ENCODE assay signal across 2 cellular contexts in the genomic region with DNA sequence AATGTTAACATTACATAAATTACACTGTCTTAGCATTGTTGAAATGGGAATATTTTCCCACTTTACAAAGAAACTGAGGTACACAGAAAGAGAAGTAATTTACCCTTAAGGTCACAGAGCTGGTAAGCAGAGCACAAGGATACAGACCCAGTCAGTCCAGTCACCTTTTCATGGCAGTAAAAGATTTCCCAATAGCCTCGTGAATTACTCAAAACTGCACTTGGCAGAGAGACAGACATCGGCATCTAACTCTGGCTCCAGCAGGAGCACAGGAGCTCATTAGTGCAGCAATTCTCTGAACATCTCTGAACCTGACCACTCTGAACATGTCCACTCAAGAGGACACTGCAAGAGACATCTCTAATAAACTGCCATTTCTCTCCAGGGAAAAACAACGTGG.
TF ChIP-seq lines count a peak whose summit lies in the region.

No MANE protein-coding gene starts in this region.

TF ChIP-seq in K562, 482 proteins besides CTCF, POLR2A, EP300 and RAD21:
- TF ChIP-seq, protein P1, sequence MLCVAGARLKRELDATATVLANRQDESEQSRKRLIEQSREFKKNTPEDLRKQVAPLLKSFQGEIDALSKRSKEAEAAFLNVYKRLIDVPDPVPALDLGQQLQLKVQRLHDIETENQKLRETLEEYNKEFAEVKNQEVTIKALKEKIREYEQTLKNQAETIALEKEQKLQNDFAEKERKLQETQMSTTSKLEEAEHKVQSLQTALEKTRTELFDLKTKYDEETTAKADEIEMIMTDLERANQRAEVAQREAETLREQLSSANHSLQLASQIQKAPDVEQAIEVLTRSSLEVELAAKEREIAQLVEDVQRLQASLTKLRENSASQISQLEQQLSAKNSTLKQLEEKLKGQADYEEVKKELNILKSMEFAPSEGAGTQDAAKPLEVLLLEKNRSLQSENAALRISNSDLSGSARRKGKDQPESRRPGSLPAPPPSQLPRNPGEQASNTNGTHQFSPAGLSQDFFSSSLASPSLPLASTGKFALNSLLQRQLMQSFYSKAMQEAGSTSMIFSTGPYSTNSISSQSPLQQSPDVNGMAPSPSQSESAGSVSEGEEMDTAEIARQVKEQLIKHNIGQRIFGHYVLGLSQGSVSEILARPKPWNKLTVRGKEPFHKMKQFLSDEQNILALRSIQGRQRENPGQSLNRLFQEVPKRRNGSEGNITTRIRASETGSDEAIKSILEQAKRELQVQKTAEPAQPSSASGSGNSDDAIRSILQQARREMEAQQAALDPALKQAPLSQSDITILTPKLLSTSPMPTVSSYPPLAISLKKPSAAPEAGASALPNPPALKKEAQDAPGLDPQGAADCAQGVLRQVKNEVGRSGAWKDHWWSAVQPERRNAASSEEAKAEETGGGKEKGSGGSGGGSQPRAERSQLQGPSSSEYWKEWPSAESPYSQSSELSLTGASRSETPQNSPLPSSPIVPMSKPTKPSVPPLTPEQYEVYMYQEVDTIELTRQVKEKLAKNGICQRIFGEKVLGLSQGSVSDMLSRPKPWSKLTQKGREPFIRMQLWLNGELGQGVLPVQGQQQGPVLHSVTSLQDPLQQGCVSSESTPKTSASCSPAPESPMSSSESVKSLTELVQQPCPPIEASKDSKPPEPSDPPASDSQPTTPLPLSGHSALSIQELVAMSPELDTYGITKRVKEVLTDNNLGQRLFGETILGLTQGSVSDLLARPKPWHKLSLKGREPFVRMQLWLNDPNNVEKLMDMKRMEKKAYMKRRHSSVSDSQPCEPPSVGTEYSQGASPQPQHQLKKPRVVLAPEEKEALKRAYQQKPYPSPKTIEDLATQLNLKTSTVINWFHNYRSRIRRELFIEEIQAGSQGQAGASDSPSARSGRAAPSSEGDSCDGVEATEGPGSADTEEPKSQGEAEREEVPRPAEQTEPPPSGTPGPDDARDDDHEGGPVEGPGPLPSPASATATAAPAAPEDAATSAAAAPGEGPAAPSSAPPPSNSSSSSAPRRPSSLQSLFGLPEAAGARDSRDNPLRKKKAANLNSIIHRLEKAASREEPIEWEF (CRISPR knock-in tag; IDR thresholded peaks at IDR 0.05), result no peak
- TF ChIP-seq NONO (IDR thresholded peaks at IDR 0.05; ENCODE audit: low read depth in 2 of 2, low read length in 1 of 2) (no peak), FOXM1 (IDR thresholded peaks at IDR 0.05; ENCODE audit: low read depth) (no peak), FOXM1 (CRISPR knock-in tag; IDR thresholded peaks at IDR 0.05; ENCODE audit: low read depth) (no peak), KLF10 (CRISPR knock-in tag; IDR thresholded peaks at IDR 0.05) (no peak), ZNF274 (IDR thresholded peaks at IDR 0.05; ENCODE audit: borderline replicate concordance, low read depth, low read length) (no peak), E2F3 (CRISPR knock-in tag; IDR thresholded peaks at IDR 0.05) (no peak), KLF6 (CRISPR knock-in tag; IDR thresholded peaks at IDR 0.05; ENCODE audit: borderline replicate concordance) (no peak), ZNF778 (CRISPR knock-in tag; IDR thresholded peaks at IDR 0.05) (no peak), SRSF7 (optimal IDR thresholded peaks at IDR 0.05; ENCODE audit: low read depth, low read length) (no peak), ZNF764 (CRISPR knock-in tag; IDR thresholded peaks at IDR 0.05; ENCODE audit: low read depth) (no peak), CHD1 (IDR thresholded peaks at IDR 0.05; ENCODE audit: low read length) (no peak)
- TF ChIP-seq, protein P2, sequence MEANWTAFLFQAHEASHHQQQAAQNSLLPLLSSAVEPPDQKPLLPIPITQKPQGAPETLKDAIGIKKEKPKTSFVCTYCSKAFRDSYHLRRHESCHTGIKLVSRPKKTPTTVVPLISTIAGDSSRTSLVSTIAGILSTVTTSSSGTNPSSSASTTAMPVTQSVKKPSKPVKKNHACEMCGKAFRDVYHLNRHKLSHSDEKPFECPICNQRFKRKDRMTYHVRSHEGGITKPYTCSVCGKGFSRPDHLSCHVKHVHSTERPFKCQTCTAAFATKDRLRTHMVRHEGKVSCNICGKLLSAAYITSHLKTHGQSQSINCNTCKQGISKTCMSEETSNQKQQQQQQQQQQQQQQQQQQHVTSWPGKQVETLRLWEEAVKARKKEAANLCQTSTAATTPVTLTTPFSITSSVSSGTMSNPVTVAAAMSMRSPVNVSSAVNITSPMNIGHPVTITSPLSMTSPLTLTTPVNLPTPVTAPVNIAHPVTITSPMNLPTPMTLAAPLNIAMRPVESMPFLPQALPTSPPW (CRISPR knock-in tag; IDR thresholded peaks at IDR 0.05), result no peak
- TF ChIP-seq, protein P3, sequence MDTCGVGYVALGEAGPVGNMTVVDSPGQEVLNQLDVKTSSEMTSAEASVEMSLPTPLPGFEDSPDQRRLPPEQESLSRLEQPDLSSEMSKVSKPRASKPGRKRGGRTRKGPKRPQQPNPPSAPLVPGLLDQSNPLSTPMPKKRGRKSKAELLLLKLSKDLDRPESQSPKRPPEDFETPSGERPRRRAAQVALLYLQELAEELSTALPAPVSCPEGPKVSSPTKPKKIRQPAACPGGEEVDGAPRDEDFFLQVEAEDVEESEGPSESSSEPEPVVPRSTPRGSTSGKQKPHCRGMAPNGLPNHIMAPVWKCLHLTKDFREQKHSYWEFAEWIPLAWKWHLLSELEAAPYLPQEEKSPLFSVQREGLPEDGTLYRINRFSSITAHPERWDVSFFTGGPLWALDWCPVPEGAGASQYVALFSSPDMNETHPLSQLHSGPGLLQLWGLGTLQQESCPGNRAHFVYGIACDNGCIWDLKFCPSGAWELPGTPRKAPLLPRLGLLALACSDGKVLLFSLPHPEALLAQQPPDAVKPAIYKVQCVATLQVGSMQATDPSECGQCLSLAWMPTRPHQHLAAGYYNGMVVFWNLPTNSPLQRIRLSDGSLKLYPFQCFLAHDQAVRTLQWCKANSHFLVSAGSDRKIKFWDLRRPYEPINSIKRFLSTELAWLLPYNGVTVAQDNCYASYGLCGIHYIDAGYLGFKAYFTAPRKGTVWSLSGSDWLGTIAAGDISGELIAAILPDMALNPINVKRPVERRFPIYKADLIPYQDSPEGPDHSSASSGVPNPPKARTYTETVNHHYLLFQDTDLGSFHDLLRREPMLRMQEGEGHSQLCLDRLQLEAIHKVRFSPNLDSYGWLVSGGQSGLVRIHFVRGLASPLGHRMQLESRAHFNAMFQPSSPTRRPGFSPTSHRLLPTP (IDR thresholded peaks at IDR 0.05; ENCODE audit: borderline replicate concordance, extremely low read depth, insufficient read length), result no peak
- TF ChIP-seq, protein P4, sequence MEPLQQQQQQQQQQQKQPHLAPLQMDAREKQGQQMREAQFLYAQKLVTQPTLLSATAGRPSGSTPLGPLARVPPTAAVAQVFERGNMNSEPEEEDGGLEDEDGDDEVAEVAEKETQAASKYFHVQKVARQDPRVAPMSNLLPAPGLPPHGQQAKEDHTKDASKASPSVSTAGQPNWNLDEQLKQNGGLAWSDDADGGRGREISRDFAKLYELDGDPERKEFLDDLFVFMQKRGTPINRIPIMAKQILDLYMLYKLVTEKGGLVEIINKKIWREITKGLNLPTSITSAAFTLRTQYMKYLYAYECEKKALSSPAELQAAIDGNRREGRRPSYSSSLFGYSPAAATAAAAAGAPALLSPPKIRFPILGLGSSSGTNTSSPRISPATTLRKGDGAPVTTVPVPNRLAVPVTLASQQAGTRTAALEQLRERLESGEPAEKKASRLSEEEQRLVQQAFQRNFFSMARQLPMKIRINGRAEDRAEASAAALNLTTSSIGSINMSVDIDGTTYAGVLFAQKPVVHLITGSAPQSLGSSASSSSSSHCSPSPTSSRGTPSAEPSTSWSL (CRISPR knock-in tag; IDR thresholded peaks at IDR 0.05; ENCODE audit: borderline replicate concordance), result no peak

TF ChIP-seq in HepG2, 621 proteins besides CTCF, POLR2A, EP300 and RAD21:
- TF ChIP-seq CBX5 (CRISPR knock-in tag; IDR thresholded peaks at IDR 0.05; ENCODE audit: borderline replicate concordance), result 0 out of 2 replicates have a peak, but pooled peaks have one; percentile 50
- TF ChIP-seq ZFP36L1 (CRISPR knock-in tag; IDR thresholded peaks at IDR 0.05), result no peak
- TF ChIP-seq CEBPB (IDR thresholded peaks at IDR 0.05; ENCODE audit: borderline replicate concordance, low read depth, low read length), result peak; percentile 83
- peak; percentile 56 for TF ChIP-seq CEBPG (CRISPR knock-in tag; IDR thresholded peaks at IDR 0.05)
- TF ChIP-seq, protein P5, sequence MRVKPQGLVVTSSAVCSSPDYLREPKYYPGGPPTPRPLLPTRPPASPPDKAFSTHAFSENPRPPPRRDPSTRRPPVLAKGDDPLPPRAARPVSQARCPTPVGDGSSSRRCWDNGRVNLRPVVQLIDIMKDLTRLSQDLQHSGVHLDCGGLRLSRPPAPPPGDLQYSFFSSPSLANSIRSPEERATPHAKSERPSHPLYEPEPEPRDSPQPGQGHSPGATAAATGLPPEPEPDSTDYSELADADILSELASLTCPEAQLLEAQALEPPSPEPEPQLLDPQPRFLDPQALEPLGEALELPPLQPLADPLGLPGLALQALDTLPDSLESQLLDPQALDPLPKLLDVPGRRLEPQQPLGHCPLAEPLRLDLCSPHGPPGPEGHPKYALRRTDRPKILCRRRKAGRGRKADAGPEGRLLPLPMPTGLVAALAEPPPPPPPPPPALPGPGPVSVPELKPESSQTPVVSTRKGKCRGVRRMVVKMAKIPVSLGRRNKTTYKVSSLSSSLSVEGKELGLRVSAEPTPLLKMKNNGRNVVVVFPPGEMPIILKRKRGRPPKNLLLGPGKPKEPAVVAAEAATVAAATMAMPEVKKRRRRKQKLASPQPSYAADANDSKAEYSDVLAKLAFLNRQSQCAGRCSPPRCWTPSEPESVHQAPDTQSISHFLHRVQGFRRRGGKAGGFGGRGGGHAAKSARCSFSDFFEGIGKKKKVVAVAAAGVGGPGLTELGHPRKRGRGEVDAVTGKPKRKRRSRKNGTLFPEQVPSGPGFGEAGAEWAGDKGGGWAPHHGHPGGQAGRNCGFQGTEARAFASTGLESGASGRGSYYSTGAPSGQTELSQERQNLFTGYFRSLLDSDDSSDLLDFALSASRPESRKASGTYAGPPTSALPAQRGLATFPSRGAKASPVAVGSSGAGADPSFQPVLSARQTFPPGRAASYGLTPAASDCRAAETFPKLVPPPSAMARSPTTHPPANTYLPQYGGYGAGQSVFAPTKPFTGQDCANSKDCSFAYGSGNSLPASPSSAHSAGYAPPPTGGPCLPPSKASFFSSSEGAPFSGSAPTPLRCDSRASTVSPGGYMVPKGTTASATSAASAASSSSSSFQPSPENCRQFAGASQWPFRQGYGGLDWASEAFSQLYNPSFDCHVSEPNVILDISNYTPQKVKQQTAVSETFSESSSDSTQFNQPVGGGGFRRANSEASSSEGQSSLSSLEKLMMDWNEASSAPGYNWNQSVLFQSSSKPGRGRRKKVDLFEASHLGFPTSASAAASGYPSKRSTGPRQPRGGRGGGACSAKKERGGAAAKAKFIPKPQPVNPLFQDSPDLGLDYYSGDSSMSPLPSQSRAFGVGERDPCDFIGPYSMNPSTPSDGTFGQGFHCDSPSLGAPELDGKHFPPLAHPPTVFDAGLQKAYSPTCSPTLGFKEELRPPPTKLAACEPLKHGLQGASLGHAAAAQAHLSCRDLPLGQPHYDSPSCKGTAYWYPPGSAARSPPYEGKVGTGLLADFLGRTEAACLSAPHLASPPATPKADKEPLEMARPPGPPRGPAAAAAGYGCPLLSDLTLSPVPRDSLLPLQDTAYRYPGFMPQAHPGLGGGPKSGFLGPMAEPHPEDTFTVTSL (CRISPR knock-in tag; IDR thresholded peaks at IDR 0.05; ENCODE audit: borderline replicate concordance), result 0 out of 2 replicates have a peak, but pooled peaks have one; percentile 4
- TF ChIP-seq FOXO1 (CRISPR knock-in tag; IDR thresholded peaks at IDR 0.05), result no peak
